ENCODE assay signal across 1 cellular context in the genomic region with DNA sequence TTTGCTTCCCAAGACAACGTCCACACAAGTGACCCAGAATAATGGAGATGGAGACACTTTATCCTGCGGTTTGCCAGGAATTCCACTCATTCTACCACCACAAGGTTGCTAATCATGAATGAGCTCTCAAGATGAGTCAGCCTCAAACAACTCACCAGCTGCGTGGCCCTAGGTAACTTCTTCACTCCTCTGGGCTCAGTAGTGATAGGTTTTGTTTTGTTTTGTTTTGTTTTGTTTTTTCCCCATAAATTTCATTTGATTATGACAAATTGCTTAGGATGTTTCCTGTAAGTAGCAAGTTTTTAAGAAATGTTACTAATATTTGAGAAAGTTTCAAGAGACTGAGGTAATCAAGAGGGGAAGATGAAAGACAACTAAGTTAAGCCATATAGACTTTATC.
A peak's percentile ranks its signal among the peaks of the same experiment; 100 is the strongest.
TF ChIP-seq lines count a peak whose summit lies in the region.

No MANE protein-coding gene starts in this region.

TF ChIP-seq in SK-N-SH, 30 proteins besides CTCF, POLR2A, EP300 and RAD21 (continued from another document):
- TF ChIP-seq, protein P1, sequence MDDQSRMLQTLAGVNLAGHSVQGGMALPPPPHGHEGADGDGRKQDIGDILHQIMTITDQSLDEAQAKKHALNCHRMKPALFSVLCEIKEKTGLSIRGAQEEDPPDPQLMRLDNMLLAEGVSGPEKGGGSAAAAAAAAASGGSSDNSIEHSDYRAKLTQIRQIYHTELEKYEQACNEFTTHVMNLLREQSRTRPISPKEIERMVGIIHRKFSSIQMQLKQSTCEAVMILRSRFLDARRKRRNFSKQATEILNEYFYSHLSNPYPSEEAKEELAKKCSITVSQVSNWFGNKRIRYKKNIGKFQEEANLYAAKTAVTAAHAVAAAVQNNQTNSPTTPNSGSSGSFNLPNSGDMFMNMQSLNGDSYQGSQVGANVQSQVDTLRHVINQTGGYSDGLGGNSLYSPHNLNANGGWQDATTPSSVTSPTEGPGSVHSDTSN (IDR thresholded peaks at IDR 0.05), result peak; percentile 82
- TF ChIP-seq MEF2A (IDR thresholded peaks at IDR 0.05; ENCODE audit: borderline replicate concordance, low read depth), result peak; percentile 50; the same call in 1 of the 2 replicates
- 0 out of 2 replicates have a peak, but pooled peaks have one; percentile 23 for TF ChIP-seq TAF1 (IDR thresholded peaks at IDR 0.05; ENCODE audit: borderline replicate concordance, low read depth, low read length)
TF ChIP-seq in SK-N-SH: peak in this region for 12.
